In genomic region chr18:43875496-43875895, GRCh38 we compare ENCODE assay signal across 1 cellular context.
TF ChIP-seq lines count a peak whose summit lies in the region.

No MANE protein-coding gene starts in this region.

TF ChIP-seq in GM23338, 12 proteins besides CTCF, POLR2A, EP300 and RAD21 (continued from another document):
- TF ChIP-seq POLR2AphosphoS5 (IDR thresholded peaks at IDR 0.05; ENCODE audit: low read depth) (no peak), EZH2 (IDR thresholded peaks at IDR 0.05; ENCODE audit: low read depth, unreplicated experiment) (no peak), NANOG (IDR thresholded peaks at IDR 0.05; ENCODE audit: borderline replicate concordance) (no peak), CREB1 (CRISPR knock-in tag; IDR thresholded peaks at IDR 0.05; ENCODE audit: low read depth) (no peak)
TF ChIP-seq in GM23338: peak in this region for 0.
